1 cellular context compared by ENCODE assay signal in genomic region chr4:36312511-36312910, GRCh38.
TF ChIP-seq lines count a peak whose summit lies in the region.

No MANE protein-coding gene starts in this region.

TF ChIP-seq in GM23338, 12 proteins besides CTCF, POLR2A, EP300 and RAD21:
- TF ChIP-seq ZNF462 (CRISPR knock-in tag; IDR thresholded peaks at IDR 0.05) (no peak), ZNF331 (CRISPR knock-in tag; IDR thresholded peaks at IDR 0.05; ENCODE audit: low read depth) (no peak), EZH2 (IDR thresholded peaks at IDR 0.05; ENCODE audit: low read depth, unreplicated experiment) (no peak), CREB1 (CRISPR knock-in tag; IDR thresholded peaks at IDR 0.05; ENCODE audit: low read depth) (no peak), ZNF114 (CRISPR knock-in tag; IDR thresholded peaks at IDR 0.05) (no peak), EZH2phosphoT487 (IDR thresholded peaks at IDR 0.05; ENCODE audit: unreplicated experiment) (no peak), POLR2AphosphoS5 (IDR thresholded peaks at IDR 0.05; ENCODE audit: low read depth) (no peak), JUNB (IDR thresholded peaks at IDR 0.05; ENCODE audit: unreplicated experiment) (no peak), ETS1 (IDR thresholded peaks at IDR 0.05) (no peak), REST (IDR thresholded peaks at IDR 0.05; ENCODE audit: unreplicated experiment) (no peak), STAT1 (IDR thresholded peaks at IDR 0.05; ENCODE audit: unreplicated experiment) (no peak), NANOG (IDR thresholded peaks at IDR 0.05; ENCODE audit: borderline replicate concordance) (no peak)
